ENCODE assay signal across 16 cellular contexts in the genomic region with DNA sequence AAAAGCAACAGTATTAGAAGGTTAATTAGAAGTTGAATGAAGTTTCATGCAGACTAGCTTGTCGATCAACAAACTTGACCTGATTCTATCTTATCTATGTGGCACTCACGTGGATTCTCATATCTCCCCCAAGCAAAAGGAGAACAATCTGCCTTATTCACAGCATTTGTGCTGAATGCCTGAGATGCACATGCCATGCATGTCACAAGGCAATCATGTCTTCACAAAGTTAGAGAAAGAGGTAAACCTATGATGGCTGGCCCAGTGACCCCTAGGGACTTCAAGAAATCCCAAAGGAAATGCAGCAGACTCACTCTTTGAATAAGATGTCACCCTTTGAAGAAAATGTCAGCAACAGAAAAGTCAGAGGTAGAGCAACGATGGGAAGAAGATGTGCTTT. TPM values are rescaled to one million over a fixed set of nuclear protein-coding genes. Genes with fewer than 3 reads are reported as not detected.
A peak's percentile ranks its signal among the peaks of the same experiment; 100 is the strongest.
DNase-seq lines count a peak whose midpoint lies in the region; ATAC-seq and TF ChIP-seq lines count a peak whose summit lies in the region.
"Had no signal": no experiment of that assay in that cellular context is flagged by ENCODE, and none has a peak within 500 bp of the region (broad histone marks: within the 10 kb centered on the region; RNA-seq: fewer than 3 reads in every experiment).

No MANE protein-coding gene starts in this region.

- peak; percentile 31 for ATAC-seq in activated B cell treated with CpG ODN at 0.5 μM for 24 hours (ENCODE audit: low read depth)
- no peak for ATAC-seq in GM18861 (IDR thresholded peaks at IDR 0.05; ENCODE audit: unreplicated experiment)
- ATAC-seq in heart left ventricle, result no peak
- ATAC-seq: GM23338 had no signal

- H3K27ac ChIP-seq in left ventricle myocardium inferior (replicated peaks) (no peak overlapping the region), heart left ventricle (no peak overlapping the region)
- H3K27ac ChIP-seq: BLaER1 treated with 17β-estradiol and CSF1 and Interleukin-3, amounts not matched to agents 10 nM and 100 nM; HL-60 had no signal

- H3K4me1 ChIP-seq in left ventricle myocardium inferior, result no peaks in the 10 kb centered on the region
- H3K4me1 ChIP-seq in heart left ventricle, result no peaks in the 10 kb centered on the region

- CTCF ChIA-PET in activated B cell treated with CpG ODN at 0.5 μM for 24 hours (lab: Charles Lee), result no interaction called here

- no peaks in the 10 kb centered on the region for H3K9me3 Mint-ChIP-seq in activated B cell treated with CpG ODN at 0.5 μM for 24 hours
- H3K9me3 Mint-ChIP-seq: CD8-positive, alpha-beta memory T cell; GM23338; H9 had no signal

- H3K36me3 Mint-ChIP-seq in activated B cell treated with CpG ODN at 0.5 μM for 24 hours (ENCODE audit: low read depth), result no peaks in the 10 kb centered on the region

- intact Hi-C loops in activated B cell treated with CpG ODN at 0.5 μM for 24 hours (cut with micrococcal nuclease) (no loop called here), left ventricle myocardium inferior (cut with micrococcal nuclease) (no loop called here), head of caudate nucleus (cut with DNase I) (no loop called here), heart left ventricle (cut with DNase I) (no loop called here)

- H3K4me1 Mint-ChIP-seq in activated B cell treated with CpG ODN at 0.5 μM for 24 hours, result peaks cover 5% of the 10 kb centered on the region
- H3K4me1 Mint-ChIP-seq: CD8-positive, alpha-beta memory T cell had no signal

- TF ChIP-seq CTCF in activated B cell treated with CpG ODN at 0.5 μM for 24 hours (IDR thresholded peaks at IDR 0.05), result no peak
- no peak for TF ChIP-seq CTCF in left ventricle myocardium inferior (IDR thresholded peaks at IDR 0.05; ENCODE audit: borderline replicate concordance)
- no peak for TF ChIP-seq CTCF in heart left ventricle (IDR thresholded peaks at IDR 0.05)

- no peak for TF ChIP-seq POLR2A in heart left ventricle (IDR thresholded peaks at IDR 0.05)

- no peaks in the 10 kb centered on the region for H3K27me3 Mint-ChIP-seq in activated B cell treated with CpG ODN at 0.5 μM for 24 hours

- no peaks in the 10 kb centered on the region for H3K9me3 ChIP-seq in left ventricle myocardium inferior (replicated peaks)
- H3K9me3 ChIP-seq in heart left ventricle, result no peaks in the 10 kb centered on the region
- H3K9me3 ChIP-seq: BLaER1 treated with 17β-estradiol and CSF1 and Interleukin-3, amounts not matched to agents 10 nM and 100 nM; Caco-2 had no signal

- POLR2A ChIA-PET in activated B cell treated with CpG ODN at 0.5 μM for 24 hours (lab: Charles Lee), result no interaction called here

- no peaks in the 10 kb centered on the region for H3K36me3 ChIP-seq in left ventricle myocardium inferior
- no peaks in the 10 kb centered on the region for H3K36me3 ChIP-seq in heart left ventricle

- DNase-seq in COLO829 (ENCODE audit: low spot score), result peak; percentile 90
- no peak for DNase-seq in activated B cell treated with CpG ODN at 0.5 μM for 24 hours
- peak; percentile 70 for DNase-seq in foreskin melanocyte
- DNase-seq in left ventricle myocardium inferior, result no peak
- DNase-seq in head of caudate nucleus, result no peak
- DNase-seq in heart left ventricle, result no peak
- DNase-seq: 8988T; Caco-2; CD8-positive, alpha-beta memory T cell; H9 had no signal

- WGBS in heart left ventricle, 4 donors, result 79 to 85% (median 81%) methylated on average over 3 of the region's 3 CpGs

- no peak overlapping the region for H3K4me3 Mint-ChIP-seq in activated B cell treated with CpG ODN at 0.5 μM for 24 hours
- H3K4me3 Mint-ChIP-seq: CD8-positive, alpha-beta memory T cell; GM23338; H9 had no signal

- H3K4me3 ChIP-seq in left ventricle myocardium inferior, result no peak overlapping the region
- no peak overlapping the region for H3K4me3 ChIP-seq in heart left ventricle
- H3K4me3 ChIP-seq: BLaER1 treated with 17β-estradiol and CSF1 and Interleukin-3, amounts not matched to agents 10 nM and 100 nM; GM23338 had no signal

- no peak overlapping the region for H3K27ac Mint-ChIP-seq in activated B cell treated with CpG ODN at 0.5 μM for 24 hours
- H3K27ac Mint-ChIP-seq: CD8-positive, alpha-beta memory T cell; H9 had no signal

- H3K27me3 ChIP-seq in left ventricle myocardium inferior (ENCODE audit: low read depth) (no peaks in the 10 kb centered on the region), heart left ventricle (no peaks in the 10 kb centered on the region)
- H3K27me3 ChIP-seq: BLaER1 treated with 17β-estradiol and CSF1 and Interleukin-3, amounts not matched to agents 10 nM and 100 nM had no signal

RNA-seq across cellular contexts. Expression of a gene that starts 17.6 kb away (rescaled TPM):
- total RNA-seq in activated B cell treated with CpG ODN at 0.5 μM for 24 hours (not detected in 2 replicates), left ventricle myocardium inferior (not detected), heart left ventricle (not detected)
- polyA plus RNA-seq in heart left ventricle, result under 1 TPM in 1 of 2 donors, not detected in 1; 0.01 TPM
- total RNA-seq: A673; Caco-2; CD8-positive, alpha-beta memory T cell; GM23338; H9; HT1080 had no signal
- polyA plus RNA-seq: CD8-positive, alpha-beta memory T cell had no signal

Comparison
In these comparisons a context has a peak if more than half of its experiments do, and no peak if none do; other contexts are left out.
1. DNase-seq: peak in COLO829 (single experiment) and foreskin melanocyte (single experiment); none in activated B cell treated with CpG ODN at 0.5 μM for 24 hours (single experiment), left ventricle myocardium inferior (single experiment), head of caudate nucleus (0 of 42) and heart left ventricle (0 of 5).